9 cellular contexts compared by ENCODE assay signal in genomic region chr1:77412069-77412793, GRCh38.
DNase-seq lines count a peak whose midpoint lies in the region; TF ChIP-seq lines count a peak whose summit lies in the region.
"Had no signal": no experiment of that assay in that cellular context is flagged by ENCODE, and none has a peak within 500 bp of the region (broad histone marks: within the 10 kb centered on the region; RNA-seq: fewer than 3 reads in every experiment).

No MANE protein-coding gene starts in this region.

- CTCF ChIA-PET in activated CD4-positive, alpha-beta memory T cell treated with anti-CD3 and anti-CD28 coated beads for 36 hours (lab: Charles Lee): no interaction called here

- peak; percentile 29 for DNase-seq in AG10803 (ENCODE audit: low read depth)
- peak in 1 of 2 experiments; percentile 76 for DNase-seq in HL-60 (ENCODE audit: low read depth in 1 of 2, low spot score in 1 of 2)
- peak; percentile 61 for DNase-seq in SIG-M5 (lab: John Stamatoyannopoulos, UW)
- DNase-seq in glomerular endothelial cell (ENCODE audit: extremely low read depth, low read depth, low spot score): peak; percentile 42
- DNase-seq in activated CD4-positive, alpha-beta memory T cell treated with anti-CD3 and anti-CD28 coated beads for 36 hours: no peak
- DNase-seq in ecto neural progenitor cell (ENCODE audit: low spot score): no peak
- no peak for DNase-seq in CD1c-positive myeloid dendritic cell (ENCODE audit: extremely low spot score)
- no peak for DNase-seq in DMS 273 (lab: John Stamatoyannopoulos, UW; ENCODE audit: unreplicated experiment)
- DNase-seq: amniotic stem cell had no signal

- peak overlapping the region; percentile 90 for H3K27ac ChIP-seq in HL-60 (replicated peaks)

- no peaks in the 10 kb centered on the region for H3K36me3 Mint-ChIP-seq in activated CD4-positive, alpha-beta memory T cell treated with anti-CD3 and anti-CD28 coated beads for 36 hours

- peaks cover 5% of the 10 kb centered on the region for H3K9me3 Mint-ChIP-seq in activated CD4-positive, alpha-beta memory T cell treated with anti-CD3 and anti-CD28 coated beads for 36 hours

- H3K4me1 Mint-ChIP-seq in activated CD4-positive, alpha-beta memory T cell treated with anti-CD3 and anti-CD28 coated beads for 36 hours (ENCODE audit: low read depth): peaks cover 17% of the 10 kb centered on the region

- H3K27ac Mint-ChIP-seq in activated CD4-positive, alpha-beta memory T cell treated with anti-CD3 and anti-CD28 coated beads for 36 hours: no peak overlapping the region

- no peak overlapping the region for H3K4me3 ChIP-seq in AG10803 (ENCODE audit: low read length)
- no peak overlapping the region for H3K4me3 ChIP-seq in HL-60 (replicated peaks; ENCODE audit: insufficient read depth, low read length)

- H3K27me3 Mint-ChIP-seq in activated CD4-positive, alpha-beta memory T cell treated with anti-CD3 and anti-CD28 coated beads for 36 hours: no peaks in the 10 kb centered on the region

- no peak for TF ChIP-seq CTCF in AG10803 (conservative IDR thresholded peaks at IDR 0.05; ENCODE audit: low read length)
- no peak for TF ChIP-seq CTCF in HL-60 (IDR thresholded peaks at IDR 0.05; ENCODE audit: insufficient read depth, low read length)

- no peaks in the 10 kb centered on the region for H3K27me3 ChIP-seq in HL-60 (ENCODE audit: insufficient read depth, poor library complexity, severe bottlenecking)

- POLR2A ChIA-PET in activated CD4-positive, alpha-beta memory T cell treated with anti-CD3 and anti-CD28 coated beads for 36 hours (lab: Charles Lee): no interaction called here

- H3K4me3 Mint-ChIP-seq in activated CD4-positive, alpha-beta memory T cell treated with anti-CD3 and anti-CD28 coated beads for 36 hours: no peak overlapping the region

- intact Hi-C loops in activated CD4-positive, alpha-beta memory T cell treated with anti-CD3 and anti-CD28 coated beads for 36 hours (cut with micrococcal nuclease): no loop called here

Comparison
In these comparisons a context has a peak if more than half of its experiments do, and no peak if none do; other contexts are left out.
1. DNase-seq: peak in AG10803 (single experiment), SIG-M5 (single experiment) and glomerular endothelial cell (single experiment); none in activated CD4-positive, alpha-beta memory T cell treated with anti-CD3 and anti-CD28 coated beads for 36 hours (single experiment), ecto neural progenitor cell (single experiment), CD1c-positive myeloid dendritic cell (single experiment) and DMS 273 (single experiment).